1 cellular context compared by ENCODE assay signal in the genomic region with DNA sequence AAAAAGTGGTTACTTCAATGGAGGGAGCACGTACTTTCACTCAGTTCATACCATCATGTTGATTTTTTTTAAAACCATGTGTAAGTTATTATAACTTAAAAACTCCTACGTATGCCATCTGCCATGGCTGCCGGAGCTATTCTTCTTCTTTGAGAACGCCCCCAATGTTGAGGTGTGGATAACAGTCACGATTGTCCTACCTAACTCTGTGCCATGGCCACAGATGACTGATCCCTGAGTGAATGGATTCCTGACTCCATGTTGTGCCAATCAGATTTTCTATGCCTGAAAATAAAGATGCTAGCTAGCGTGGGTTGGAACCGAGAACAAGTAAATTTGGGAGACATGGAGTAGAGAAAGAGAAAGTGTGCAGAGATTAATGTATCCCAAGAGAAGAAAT.
TF ChIP-seq lines count a peak whose summit lies in the region.

No MANE protein-coding gene starts in this region.

TF ChIP-seq in IMR-90, 13 proteins besides CTCF, POLR2A, EP300 and RAD21:
- TF ChIP-seq FOS (IDR thresholded peaks at IDR 0.05; ENCODE audit: low read depth, low read length) (no peak), MAZ (IDR thresholded peaks at IDR 0.05; ENCODE audit: borderline replicate concordance, low read depth, low read length) (no peak), RCOR1 (IDR thresholded peaks at IDR 0.05; ENCODE audit: insufficient replicate concordance, low read length) (no peak)
